In the genomic region with DNA sequence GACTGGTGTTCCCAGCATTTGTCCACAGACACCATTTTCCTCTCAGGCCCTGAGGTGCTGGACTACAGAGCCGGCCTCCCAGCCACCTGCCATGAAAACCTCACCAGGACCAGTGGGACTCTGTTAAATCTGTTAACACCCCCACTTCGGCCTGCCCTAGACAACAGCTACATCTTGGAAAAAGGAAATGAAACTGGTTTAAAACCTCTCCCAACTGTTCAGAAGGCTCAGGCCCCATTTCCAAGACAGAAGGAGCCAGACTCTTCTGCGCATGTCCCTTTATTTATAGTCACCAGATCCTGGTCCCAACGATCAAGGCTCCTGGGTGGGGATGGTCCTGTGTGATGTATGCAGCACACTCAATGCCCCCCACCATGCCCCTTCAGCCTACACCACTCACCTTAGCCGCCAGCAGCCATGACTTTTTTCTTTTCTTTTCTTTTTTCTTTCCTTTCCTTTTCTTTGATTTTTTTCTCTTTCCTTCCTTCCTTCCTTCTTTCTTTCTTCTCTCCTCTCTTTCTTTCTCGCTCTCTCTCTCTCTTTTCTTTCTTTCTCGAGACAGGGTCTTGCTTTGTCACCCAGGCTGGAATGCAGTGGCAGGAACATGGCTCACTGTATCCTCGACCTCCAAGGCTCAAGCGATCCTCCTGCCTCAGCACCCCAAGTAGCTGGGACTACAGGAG, we compare ENCODE assay signal across 16 cellular contexts. TPM values are rescaled to one million over a fixed set of nuclear protein-coding genes. Genes with fewer than 3 reads are reported as not detected.
DNase-seq lines count a peak whose midpoint lies in the region; ATAC-seq, FAIRE-seq and TF ChIP-seq lines count a peak whose summit lies in the region.
"Had no signal": no experiment of that assay in that cellular context is flagged by ENCODE, and none has a peak within 500 bp of the region (broad histone marks: within the 10 kb centered on the region; RNA-seq: fewer than 3 reads in every experiment).

No MANE protein-coding gene starts in this region.

- dilution Hi-C loops in endothelial cell of umbilical vein (cut with MboI; ENCODE audit: extremely low pct_ligation_motif_present, low sequenced_read_pairs): no loop called here

- no peak for DNase-seq in CD4-positive, alpha-beta T cell
- DNase-seq in PC-3 (no peak), endothelial cell of umbilical vein (ENCODE audit: low read depth, low spot score) (no peak), frontal cortex (ENCODE audit: low spot score in 2 of 2) (no peak), breast epithelium (ENCODE audit: low spot score in 2 of 2) (no peak)
- DNase-seq in effector CD8-positive, alpha-beta T cell (lab: John Stamatoyannopoulos, UW): no peak
- DNase-seq: activated gamma-delta T cell; central memory CD4-positive, alpha-beta T cell; NCI-H2227 treated with DMSO at 0.1 percent for 48 hours; psoas muscle; stimulated activated CD4-positive, alpha-beta T cell treated with anti-CD3 and anti-CD28 coated beads, Interleukin-2, amount 100 ng/mL, for 24 hours; stimulated activated naive CD4-positive, alpha-beta T cell had no signal

- no peaks in the 10 kb centered on the region for H3K27me3 Mint-ChIP-seq in CD4-positive, alpha-beta T cell

- POLR2A ChIA-PET in CD4-positive, alpha-beta T cell (lab: Charles Lee): no interaction called here
- POLR2A ChIA-PET in PC-3 (lab: Charles Lee; ENCODE audit: unreplicated experiment): no interaction called here
- POLR2A ChIA-PET in endothelial cell of umbilical vein (lab: Charles Lee): no interaction called here

- H3K36me3 ChIP-seq in ACC112 (ENCODE audit: insufficient read depth, low read length): no peaks in the 10 kb centered on the region
- no peaks in the 10 kb centered on the region for H3K36me3 ChIP-seq in PC-3 (ENCODE audit: low read depth, low read length)
- H3K36me3 ChIP-seq in endothelial cell of umbilical vein (ENCODE audit: control insufficient read depth in 2 of 2, extremely low read depth in 1 of 2, insufficient read depth in 2 of 2, low read length in 2 of 2): no peaks in the 10 kb centered on the region
- H3K36me3 ChIP-seq in breast epithelium: no peaks in the 10 kb centered on the region
- H3K36me3 ChIP-seq: esophagus muscularis mucosa had no signal

- no TSS peak for BruUV-seq in PC-3 (replicated peaks; lab: Mats Ljungman, UMichigan)
- BruUV-seq in endothelial cell of umbilical vein (replicated peaks; lab: Mats Ljungman, UMichigan): no TSS peak

- no peaks in the 10 kb centered on the region for H3K9me3 ChIP-seq in CD4-positive, alpha-beta T cell (ENCODE audit: control insufficient read depth, low read length)
- H3K9me3 ChIP-seq in PC-3 (ENCODE audit: low read length): no peaks in the 10 kb centered on the region
- H3K9me3 ChIP-seq in endothelial cell of umbilical vein (replicated peaks; ENCODE audit: control insufficient read depth, insufficient read depth, low read length): no peaks in the 10 kb centered on the region
- H3K9me3 ChIP-seq in breast epithelium: no peaks in the 10 kb centered on the region
- H3K9me3 ChIP-seq: esophagus muscularis mucosa, psoas muscle had no signal

- H3K4me2 ChIP-seq in PC-3 (ENCODE audit: low read length): 0 out of 2 replicates have a peak overlapping the region, but pooled peaks have one; percentile 45
- H3K4me2 ChIP-seq in endothelial cell of umbilical vein (ENCODE audit: insufficient read depth, low read length): no peak overlapping the region

- FAIRE-seq in endothelial cell of umbilical vein (lab: Jason Lieb, UNC) (peak; percentile 60), frontal cortex (lab: Jason Lieb, UNC) (no peak)

- H3K79me2 ChIP-seq in ACC112 (ENCODE audit: control insufficient read depth, insufficient read depth, low read length, unreplicated experiment): no peaks in the 10 kb centered on the region
- no peaks in the 10 kb centered on the region for H3K79me2 ChIP-seq in PC-3 (ENCODE audit: low read length)
- H3K79me2 ChIP-seq in endothelial cell of umbilical vein (ENCODE audit: control insufficient read depth, insufficient read depth, low read length): no peaks in the 10 kb centered on the region

- H4K20me1 ChIP-seq in PC-3 (ENCODE audit: low read length): no peaks in the 10 kb centered on the region
- H4K20me1 ChIP-seq in endothelial cell of umbilical vein (replicated peaks; ENCODE audit: control insufficient read depth, extremely low read depth, insufficient read depth, low read length): no peaks in the 10 kb centered on the region

- H3K27me3 ChIP-seq in ACC112 (ENCODE audit: insufficient read depth, low read length): no peaks in the 10 kb centered on the region
- H3K27me3 ChIP-seq in CD4-positive, alpha-beta T cell (ENCODE audit: control insufficient read depth, insufficient read depth, low read length): no peaks in the 10 kb centered on the region
- H3K27me3 ChIP-seq in PC-3 (ENCODE audit: low read length): no peaks in the 10 kb centered on the region
- no peaks in the 10 kb centered on the region for H3K27me3 ChIP-seq in endothelial cell of umbilical vein (ENCODE audit: control insufficient read depth in 2 of 2, insufficient read depth in 2 of 2, low read length in 2 of 2)
- no peaks in the 10 kb centered on the region for H3K27me3 ChIP-seq in breast epithelium
- H3K27me3 ChIP-seq: esophagus muscularis mucosa had no signal

- H3K36me3 Mint-ChIP-seq in CD4-positive, alpha-beta T cell (ENCODE audit: low read depth): no peaks in the 10 kb centered on the region

- H2AFZ ChIP-seq in ACC112 (ENCODE audit: low read length, unreplicated experiment) (no peak overlapping the region), PC-3 (ENCODE audit: low read length) (no peak overlapping the region), endothelial cell of umbilical vein (ENCODE audit: low read depth, low read length) (no peak overlapping the region)

- no peak for TF ChIP-seq POLR2A in endothelial cell of umbilical vein (IDR thresholded peaks at IDR 0.05; ENCODE audit: low read depth, low read length)
- no peak for TF ChIP-seq POLR2A in breast epithelium (IDR thresholded peaks at IDR 0.05)

- CTCF ChIA-PET in CD4-positive, alpha-beta T cell (lab: Charles Lee): no interaction called here
- CTCF ChIA-PET in PC-3 (lab: Charles Lee) (no interaction called here), endothelial cell of umbilical vein (lab: Charles Lee) (no interaction called here)

- H3K4me1 ChIP-seq in ACC112 (ENCODE audit: control insufficient read depth, insufficient read depth, low read length, unreplicated experiment) (peaks cover 40% of the 10 kb centered on the region), PC-3 (ENCODE audit: insufficient read depth, low read length) (peaks cover 47% of the 10 kb centered on the region), endothelial cell of umbilical vein (ENCODE audit: control insufficient read depth, extremely low read depth, insufficient read depth, low read length) (peaks cover 14% of the 10 kb centered on the region), breast epithelium (no peaks in the 10 kb centered on the region)
- H3K4me1 ChIP-seq: psoas muscle had no signal

- H3K4me3 Mint-ChIP-seq in CD4-positive, alpha-beta T cell: no peak overlapping the region

- peak overlapping the region; percentile 30 for H3K27ac Mint-ChIP-seq in CD4-positive, alpha-beta T cell

- H3K9ac ChIP-seq in PC-3 (ENCODE audit: low read length) (no peak overlapping the region), endothelial cell of umbilical vein (replicated peaks; ENCODE audit: extremely low read depth, insufficient read depth, low read length) (no peak overlapping the region)

- no peaks in the 10 kb centered on the region for H3K9me1 ChIP-seq in endothelial cell of umbilical vein (replicated peaks; ENCODE audit: control insufficient read depth, extremely low read depth, insufficient read depth, low read length)

- H3K4me3 ChIP-seq in ACC112 (ENCODE audit: low read depth, low read length) (no peak overlapping the region), PC-3 (ENCODE audit: low read length) (no peak overlapping the region), endothelial cell of umbilical vein (replicated peaks in 1 of 3; ENCODE audit: insufficient read depth in 1 of 3, low read depth in 1 of 3, low read length in 3 of 3) (no peak overlapping the region), breast epithelium (no peak overlapping the region)
- H3K4me3 ChIP-seq: esophagus muscularis mucosa, psoas muscle had no signal

- H3K9me3 Mint-ChIP-seq in CD4-positive, alpha-beta T cell: no peaks in the 10 kb centered on the region

- H3K4me1 Mint-ChIP-seq in CD4-positive, alpha-beta T cell (ENCODE audit: low read depth): peaks cover 17% of the 10 kb centered on the region

- H3K27ac ChIP-seq in ACC112 (ENCODE audit: low read depth, low read length): peak overlapping the region; percentile 84; the same call in 1 of the 2 replicates
- H3K27ac ChIP-seq in CD4-positive, alpha-beta T cell (ENCODE audit: low read depth, low read length): no peak overlapping the region
- peak overlapping the region; percentile 73 for H3K27ac ChIP-seq in PC-3 (ENCODE audit: low read length)
- no peak overlapping the region for H3K27ac ChIP-seq in endothelial cell of umbilical vein (ENCODE audit: insufficient read depth, low read depth, low read length)
- H3K27ac ChIP-seq in breast epithelium: no peak overlapping the region
- H3K27ac ChIP-seq: psoas muscle, VCaP had no signal

- no peaks in the 10 kb centered on the region for H3K9me2 ChIP-seq in PC-3 (replicated peaks; ENCODE audit: low read length)

- intact Hi-C loops in CD4-positive, alpha-beta T cell (cut with DNase I, micrococcal nuclease): no loop called here
- intact Hi-C loops in PC-3 (cut with micrococcal nuclease): no loop called here
- intact Hi-C loops in endothelial cell of umbilical vein (cut with micrococcal nuclease): loop anchor here (1.0 kb wide), 1 partner anchor 7 kb away; no protein-coding TSS in a partner anchor
- intact Hi-C loops in breast epithelium (cut with DNase I; ENCODE audit: low total_unique reads): no loop called here

- TF ChIP-seq CTCF in CD4-positive, alpha-beta T cell (IDR thresholded peaks at IDR 0.05): no peak
- TF ChIP-seq CTCF in PC-3 (conservative IDR thresholded peaks at IDR 0.05; ENCODE audit: low read depth, low read length) (no peak), endothelial cell of umbilical vein (IDR thresholded peaks at IDR 0.05; ENCODE audit: extremely low read depth in 1 of 2, insufficient read depth in 1 of 2, low read depth in 1 of 2, low read length in 2 of 2) (no peak), breast epithelium (IDR thresholded peaks at IDR 0.05) (no peak)

- ATAC-seq in CD4-positive, alpha-beta T cell (ENCODE audit: poor library complexity): no peak
- ATAC-seq in PC-3 (no peak), HG02885 (IDR thresholded peaks at IDR 0.05; ENCODE audit: poor library complexity, unreplicated experiment) (no peak)

- H3F3A ChIP-seq in PC-3 (ENCODE audit: low read length, unreplicated experiment): peaks cover 4% of the 10 kb centered on the region

RNA-seq across cellular contexts. Expression of a gene that starts 25.5 kb away (rescaled TPM):
- 10 to 100 TPM; 39.7 to 42.1 TPM for total RNA-seq in CD4-positive, alpha-beta T cell
- total RNA-seq in PC-3 (2014; rRNA removed): 505 and 546 TPM in 2 replicates
- 595 and 670 TPM in 2 replicates for total RNA-seq in endothelial cell of umbilical vein
- polyA plus RNA-seq in endothelial cell of umbilical vein: 479 and 516 TPM in 2 replicates
- polyA plus RNA-seq in endothelial cell of umbilical vein (2011; cell fraction: cytosol; rRNA removed): 267 and 270 TPM in 2 replicates
- polyA plus RNA-seq in endothelial cell of umbilical vein (2011; cell fraction: nucleus; rRNA removed): 3,546 and 4,297 TPM in 2 replicates
- 427 and 466 TPM in 2 replicates for polyA plus RNA-seq in endothelial cell of umbilical vein (2012)
- polyA minus RNA-seq in endothelial cell of umbilical vein: 1,506 and 1,741 TPM in 2 replicates
- polyA minus RNA-seq in endothelial cell of umbilical vein (2011; cell fraction: cytosol; rRNA and poly(A)+ RNA removed): 139 TPM
- polyA minus RNA-seq in endothelial cell of umbilical vein (2011; cell fraction: nucleus; rRNA and poly(A)+ RNA removed): 3,042 and 3,714 TPM in 2 replicates
- total RNA-seq in frontal cortex: 16.3 TPM
- total RNA-seq in breast epithelium: 100 to 1,000 TPM in 2 of 3 donors, 10 to 100 TPM in 1; 40.3 to 242 (median 164) TPM

Comparison
In these comparisons a context has a peak if more than half of its experiments do, and no peak if none do; other contexts are left out.
1. H3K27ac ChIP-seq: peak in ACC112 (single experiment) and PC-3 (single experiment); none in CD4-positive, alpha-beta T cell (single experiment), endothelial cell of umbilical vein (single experiment) and breast epithelium (0 of 2).